In genomic region chr5:145922059-145922458, GRCh38 we compare ENCODE assay signal across 19 cellular contexts. TPM values are rescaled to one million over a fixed set of nuclear protein-coding genes. Genes with fewer than 3 reads are reported as not detected.
DNase-seq lines count a peak whose midpoint lies in the region; ATAC-seq and TF ChIP-seq lines count a peak whose summit lies in the region.
"Had no signal": no experiment of that assay in that cellular context is flagged by ENCODE, and none has a peak within 500 bp of the region (broad histone marks: within the 10 kb centered on the region; RNA-seq: fewer than 3 reads in every experiment).

No MANE protein-coding gene starts in this region.

- TF ChIP-seq CTCF in HCT116 (IDR thresholded peaks at IDR 0.05 in 2 of 3, conservative IDR thresholded peaks at IDR 0.05 in 1 of 3; ENCODE audit: borderline replicate concordance in 1 of 3, insufficient read depth in 1 of 3, low read depth in 2 of 3, low read length in 2 of 3) = no peak

- 48 to 64% methylated on average over 2 of the region's 2 CpGs for WGBS in esophagus, 2 donors
- 97% methylated on average over 2 of the region's 2 CpGs for whole genome bisulfite sequencing in mesenchymal stem cell

- H3K23ac ChIP-seq in mesenchymal stem cell (ENCODE audit: low read length in 2 of 2) = no peak overlapping the region

- no peak overlapping the region for H2BK120ac ChIP-seq in mesenchymal stem cell (ENCODE audit: low read depth, low read length)

- no peak overlapping the region for H2BK12ac ChIP-seq in mesenchymal stem cell (ENCODE audit: low read length in 2 of 2)

- H3K9me3 ChIP-seq in HCT116 (ENCODE audit: control insufficient read depth in 1 of 2, insufficient read depth in 1 of 2, low read depth in 1 of 2, low read length in 2 of 2) (no peaks in the 10 kb centered on the region), esophagus (ENCODE audit: control insufficient read depth in 2 of 2, insufficient read depth in 1 of 2, low read depth in 1 of 2, low read length in 1 of 2) (no peaks in the 10 kb centered on the region), mesenchymal stem cell (ENCODE audit: control insufficient read depth, low read length) (no peaks in the 10 kb centered on the region)

- DNase-seq in HCT116 (ENCODE audit: low read depth, low spot score) (no peak), NCI-H226 (peak; percentile 61), mesenchymal stem cell (no peak), T-helper 2 cell (no peak), NCI-H1930 (lab: John Stamatoyannopoulos, UW) (no peak)
- DNase-seq: ACHN, C1 segment of cervical spinal cord, KG1, NCI-H1417, NCI-H187, NCI-H2227 treated with DMSO at 0.1 percent for 48 hours, NCI-H524, NCI-H82, OCI-M1 had no signal

- intact Hi-C loops in HCT116 (cut with micrococcal nuclease) = no loop called here

- peak overlapping the region; percentile 56 for H2AFZ ChIP-seq in HCT116 (ENCODE audit: low read depth, low read length, poor library complexity, severe bottlenecking)
- H2AFZ ChIP-seq in mesenchymal stem cell (ENCODE audit: low read depth, low read length) = no peak overlapping the region

- H3K27ac ChIP-seq in HCT116 (ENCODE audit: low read depth, low read length) (no peak overlapping the region), esophagus (ENCODE audit: low read depth in 2 of 2, low read length in 1 of 2) (peak overlapping the region; percentile 44 to 54), mesenchymal stem cell (ENCODE audit: low read length, poor library complexity, severe bottlenecking) (no peak overlapping the region)
- H3K27ac ChIP-seq: SJSA1 had no signal

- H3K14ac ChIP-seq in mesenchymal stem cell (ENCODE audit: low read length in 2 of 2) = no peak overlapping the region

- H3K4me3 ChIP-seq in HCT116 (replicated peaks in 1 of 2; ENCODE audit: low read depth in 1 of 2, low read length in 2 of 2) (no peak overlapping the region), esophagus (ENCODE audit: low read depth in 1 of 2, low read length in 2 of 2) (no peak overlapping the region), mesenchymal stem cell (ENCODE audit: insufficient read depth in 1 of 2, low read depth in 1 of 2, low read length in 2 of 2) (no peak overlapping the region)
- H3K4me3 ChIP-seq: SJSA1 had no signal

- no peak overlapping the region for H3K4me2 ChIP-seq in HCT116 (ENCODE audit: low read length)
- no peak overlapping the region for H3K4me2 ChIP-seq in mesenchymal stem cell (ENCODE audit: low read length, poor library complexity, severe bottlenecking)

- no peaks in the 10 kb centered on the region for H3K9me2 ChIP-seq in HCT116 (ENCODE audit: insufficient read depth)

- TF ChIP-seq RAD21 in HCT116 (IDR thresholded peaks at IDR 0.05; ENCODE audit: low read depth) = no peak

- H3K36me3 ChIP-seq in HCT116 (ENCODE audit: control insufficient read depth in 1 of 2, insufficient read depth in 2 of 2, low read length in 2 of 2) (no peaks in the 10 kb centered on the region), esophagus (ENCODE audit: control insufficient read depth in 2 of 2, insufficient read depth in 2 of 2, low read length in 1 of 2) (no peaks in the 10 kb centered on the region), mesenchymal stem cell (ENCODE audit: control insufficient read depth in 1 of 2, insufficient read depth in 2 of 2, low read depth in 1 of 2, low read length in 2 of 2) (no peaks in the 10 kb centered on the region)
- H3K36me3 ChIP-seq: SJSA1 had no signal

- H4K8ac ChIP-seq in mesenchymal stem cell (ENCODE audit: low read length) = no peak overlapping the region

- no peak overlapping the region for H3K18ac ChIP-seq in mesenchymal stem cell (ENCODE audit: low read depth in 1 of 2, low read length in 2 of 2)

- no peak overlapping the region for H2BK5ac ChIP-seq in mesenchymal stem cell (ENCODE audit: low read depth, low read length, poor library complexity, severe bottlenecking)

- no peaks in the 10 kb centered on the region for H3K79me2 ChIP-seq in HCT116 (ENCODE audit: insufficient read depth, low read length)

- H3K4me1 ChIP-seq in HCT116 (ENCODE audit: control insufficient read depth in 1 of 2, insufficient read depth in 2 of 2, low read length in 2 of 2) = peaks cover 12 to 28% of the 10 kb centered on the region in 2 experiments; a peak in 3 of 4 replicates
- no peaks in the 10 kb centered on the region for H3K4me1 ChIP-seq in esophagus (ENCODE audit: control insufficient read depth in 2 of 2, insufficient read depth in 2 of 2, low read length in 1 of 2)
- H3K4me1 ChIP-seq in mesenchymal stem cell (ENCODE audit: control insufficient read depth, insufficient read depth, low read depth, low read length) = no peaks in the 10 kb centered on the region

- no peak overlapping the region for H3K9ac ChIP-seq in HCT116 (ENCODE audit: low read length)
- H3K9ac ChIP-seq in mesenchymal stem cell (ENCODE audit: low read length) = no peak overlapping the region

- POLR2A ChIA-PET in HCT116 (lab: Charles Lee) = no interaction called here

- H4K91ac ChIP-seq in mesenchymal stem cell (ENCODE audit: low read length) = no peak overlapping the region

- H3K4ac ChIP-seq in mesenchymal stem cell (ENCODE audit: low read depth in 1 of 2, low read length in 2 of 2) = no peak overlapping the region

- H3K27me3 ChIP-seq in HCT116 (ENCODE audit: insufficient read depth, low read length) (no peaks in the 10 kb centered on the region), esophagus (ENCODE audit: control insufficient read depth in 1 of 2, insufficient read depth in 2 of 2, low read length in 2 of 2) (no peaks in the 10 kb centered on the region), mesenchymal stem cell (ENCODE audit: control insufficient read depth in 1 of 2, insufficient read depth in 1 of 2, low read length in 2 of 2) (peaks cover 0 to 4% of the 10 kb centered on the region in 2 experiments)
- H3K27me3 ChIP-seq: SJSA1 had no signal

- no TSS peak for BruUV-seq in HCT116 (replicated peaks; lab: Mats Ljungman, UMichigan)

- CTCF ChIA-PET in HCT116 (lab: Charles Lee) = no interaction called here

- peak overlapping the region; percentile 47 for H2AK5ac ChIP-seq in mesenchymal stem cell (ENCODE audit: low read length, severe bottlenecking)

- ATAC-seq in HCT116 (no peak), GM21515 (IDR thresholded peaks at IDR 0.05; ENCODE audit: unreplicated experiment) (no peak)

- H4K20me1 ChIP-seq in HCT116 (ENCODE audit: insufficient read depth) = no peaks in the 10 kb centered on the region

- RAD21 ChIA-PET in HCT116 (lab: Charles Lee; ENCODE audit: low non-redundant PET in 1 of 2, low total read pairs in 2 of 2, uncharacterized antibody in 2 of 2, unreplicated experiment in 2 of 2) = no interaction called here

- H2BK15ac ChIP-seq in mesenchymal stem cell (ENCODE audit: low read depth, poor library complexity, severe bottlenecking) = no peak overlapping the region

- TF ChIP-seq POLR2A in HCT116 (IDR thresholded peaks at IDR 0.05; ENCODE audit: borderline replicate concordance, extremely low read depth, insufficient read depth, insufficient read length) = no peak

- H3K79me1 ChIP-seq in mesenchymal stem cell (replicated peaks; ENCODE audit: low read length, poor library complexity, severe bottlenecking) = no peaks in the 10 kb centered on the region

TF ChIP-seq in HCT116, 20 proteins besides CTCF, POLR2A, EP300 and RAD21 (continues in another document):
- TF ChIP-seq POLR2AphosphoS5 (IDR thresholded peaks at IDR 0.05; ENCODE audit: low read depth, low read length) (no peak), CEBPB (IDR thresholded peaks at IDR 0.05; ENCODE audit: low read depth) (no peak), ATF3 (IDR thresholded peaks at IDR 0.05) (no peak), SIN3A (IDR thresholded peaks at IDR 0.05; ENCODE audit: low read depth) (no peak), MAX (IDR thresholded peaks at IDR 0.05) (no peak), ZNF274 (IDR thresholded peaks at IDR 0.05; ENCODE audit: low read depth, low read length) (no peak), JUND (IDR thresholded peaks at IDR 0.05) (no peak), ELF1 (IDR thresholded peaks at IDR 0.05; ENCODE audit: borderline replicate concordance, low read depth) (no peak), REST (IDR thresholded peaks at IDR 0.05; ENCODE audit: low read depth) (no peak)

RNA-seq across cellular contexts. Expression of gene SH3RF2, which starts 14.3 kb away (rescaled TPM):
- 14.3 TPM for total RNA-seq in HCT116 (2021; ENCODE audit: unreplicated experiment)
- polyA plus RNA-seq in HCT116 (2012) = 4.5 and 7.1 TPM in 2 replicates
- 10 to 100 TPM; 24.9 to 43.2 TPM for polyA plus RNA-seq in esophagus
- 1.3 TPM for polyA plus RNA-seq in mesenchymal stem cell (2013, experiment 1 of 2)
- polyA plus RNA-seq in mesenchymal stem cell (2013, experiment 2 of 2) = 1.00 TPM

RNA-seq across cellular contexts. Expression of gene GRXCR2, which starts 49.2 kb away (rescaled TPM):
- total RNA-seq in HCT116 (2021; ENCODE audit: unreplicated experiment) = not detected
- not detected in 2 replicates for polyA plus RNA-seq in HCT116 (2012)
- under 1 TPM; 0.02 to 0.04 TPM for polyA plus RNA-seq in esophagus
- not detected for polyA plus RNA-seq in mesenchymal stem cell (2013, experiment 1 of 2)
- not detected for polyA plus RNA-seq in mesenchymal stem cell (2013, experiment 2 of 2)
- total RNA-seq: H1, RPMI7951 had no signal
- polyA plus RNA-seq: H1 had no signal

Comparison
In these comparisons a context has a peak if more than half of its experiments do, and no peak if none do; other contexts are left out.
1. H3K27ac ChIP-seq: peak in esophagus (2 of 2); none in HCT116 (single experiment) and mesenchymal stem cell (single experiment).